In genomic region chr14:43306053-43306452, GRCh38 we compare ENCODE assay signal across 26 cellular contexts.
"Had no signal": no experiment of that assay in that cellular context is flagged by ENCODE, and none has a peak within 500 bp of the region (broad histone marks: within the 10 kb centered on the region; RNA-seq: fewer than 3 reads in every experiment).

No MANE protein-coding gene starts in this region.

- ATAC-seq: effector memory CD8-positive, alpha-beta T cell; esophagus mucosa; gastrocnemius medialis; heart right ventricle; left cardiac atrium; left lung; left ventricle myocardium superior; lower lobe of right lung; mucosa of descending colon had no signal

- H3K4me1 ChIP-seq: colonic mucosa, esophagus squamous epithelium, gastrocnemius medialis, heart right ventricle, left lung, lower lobe of right lung had no signal

- DNase-seq: colonic mucosa; cortex of kidney; effector CD8-positive, alpha-beta T cell; effector memory CD8-positive, alpha-beta T cell; endodermal cell; erythroblast; esophagus squamous epithelium; foreskin fibroblast; foreskin melanocyte; gastrocnemius medialis; glutamatergic neuron; head of caudate nucleus; heart right ventricle; hippocampal formation; left cardiac atrium; left lung; left ventricle myocardium superior; lower lobe of right lung; mesenchymal stem cell; mucosa of descending colon; naive B cell had no signal

- FAIRE-seq: endometrium, islet of Langerhans, keratinocyte had no signal

- H3K36me3 ChIP-seq: colonic mucosa, esophagus squamous epithelium, gastrocnemius medialis, heart right ventricle, left lung, lower lobe of right lung had no signal

- H3K4me3 ChIP-seq: colonic mucosa, esophagus squamous epithelium, gastrocnemius medialis, heart right ventricle, left lung, lower lobe of right lung, mucosa of descending colon had no signal

- H3K27ac ChIP-seq: colonic mucosa, epithelial cell of prostate, esophagus squamous epithelium, gastrocnemius medialis, heart right ventricle, left lung, lower lobe of right lung had no signal

- H3K27me3 ChIP-seq: colonic mucosa, esophagus squamous epithelium, gastrocnemius medialis, heart right ventricle, left lung had no signal

- H3K9me3 ChIP-seq: colonic mucosa, esophagus squamous epithelium, gastrocnemius medialis, lower lobe of right lung, mucosa of descending colon had no signal
